ENCODE assay signal across 8 cellular contexts in the genomic region with DNA sequence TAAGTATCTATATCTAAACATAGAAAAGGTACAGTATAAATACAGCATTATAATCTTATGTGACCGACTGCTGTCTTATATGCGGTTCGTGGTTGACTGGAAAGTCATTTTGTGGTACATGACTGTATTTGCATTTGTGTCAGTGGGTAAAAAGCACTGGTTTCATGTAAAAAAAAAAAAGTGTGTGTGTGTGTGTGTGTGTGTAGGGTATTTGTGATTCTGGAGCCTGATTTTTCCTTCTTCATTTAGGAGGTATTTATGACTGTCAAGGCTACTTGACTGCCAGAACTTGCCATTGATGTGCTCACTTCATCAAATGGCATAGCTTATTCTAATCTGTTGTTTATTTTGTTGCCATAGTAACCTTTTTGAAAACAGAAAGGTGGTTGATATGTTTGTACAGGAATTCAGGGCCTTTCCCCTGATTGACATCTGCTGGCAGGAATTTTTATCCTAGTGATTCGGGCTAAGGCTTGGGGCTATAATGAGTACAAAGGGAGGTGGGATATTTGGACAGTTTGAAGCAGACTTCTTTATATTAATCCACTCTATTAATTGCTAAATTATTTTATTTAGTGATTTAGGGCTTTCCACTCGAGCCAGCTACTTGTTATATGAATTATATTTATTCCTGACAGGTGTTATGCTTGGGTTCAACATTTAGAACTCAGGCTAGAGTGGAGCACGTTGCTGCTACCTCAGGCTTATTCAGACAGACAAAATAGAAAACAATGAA.
DNase-seq lines count a peak whose midpoint lies in the region; ATAC-seq and TF ChIP-seq lines count a peak whose summit lies in the region.

No MANE protein-coding gene starts in this region.

- ATAC-seq in GM18907 (IDR thresholded peaks at IDR 0.05; ENCODE audit: unreplicated experiment), result peak; percentile 78
- ATAC-seq in HG03095 (IDR thresholded peaks at IDR 0.05; ENCODE audit: unreplicated experiment), result peak; percentile 70
- ATAC-seq in mucosa of descending colon, result peak; percentile 94

- peaks cover 30% of the 10 kb centered on the region; the same call in 1 of the 2 replicates for H4K20me1 ChIP-seq in BLaER1

- TF ChIP-seq CTCF in mucosa of descending colon (IDR thresholded peaks at IDR 0.05), result no peak

- no peaks in the 10 kb centered on the region for H3K27me3 ChIP-seq in BLaER1

- peak; percentile 8 for DNase-seq in NCI-H510A (lab: John Stamatoyannopoulos, UW)
- DNase-seq in central memory CD4-positive, alpha-beta T cell, result peak; percentile 49
- DNase-seq in mucosa of descending colon, result peak in 1 of 3 donors; percentile 28
- no peak for DNase-seq in AG20443 (ENCODE audit: low spot score)
- no peak for DNase-seq in DMS114 treated with DMSO at 0.1 percent for 48 hours (lab: John Stamatoyannopoulos, UW; ENCODE audit: unreplicated experiment)

- peak overlapping the region; percentile 16 for H3K4me2 ChIP-seq in BLaER1

- intact Hi-C loops in mucosa of descending colon (cut with DNase I, micrococcal nuclease), result no loop called here

- no peaks in the 10 kb centered on the region for H3K36me3 ChIP-seq in BLaER1
- H3K36me3 ChIP-seq in mucosa of descending colon (ENCODE audit: low read depth), result no peaks in the 10 kb centered on the region

- no peak overlapping the region for H3K27ac ChIP-seq in BLaER1

- H3K4me1 ChIP-seq in BLaER1 (peaks cover 31% of the 10 kb centered on the region), mucosa of descending colon (ENCODE audit: low read depth) (peaks cover 19% of the 10 kb centered on the region)

- H3K9ac ChIP-seq in BLaER1, result no peak overlapping the region

- H3K4me3 ChIP-seq in BLaER1 (no peak overlapping the region), mucosa of descending colon (no peak overlapping the region)

- peaks cover 29% of the 10 kb centered on the region for H3K9me3 ChIP-seq in BLaER1
- H3K9me3 ChIP-seq in mucosa of descending colon, result no peaks in the 10 kb centered on the region

Comparison
In these comparisons a context has a peak if more than half of its experiments do, and no peak if none do; other contexts are left out.
1. DNase-seq: peak in NCI-H510A (single experiment) and central memory CD4-positive, alpha-beta T cell (single experiment); none in AG20443 (single experiment) and DMS114 treated with DMSO at 0.1 percent for 48 hours (single experiment).
2. Peak in every context shown above with its lines, with median percentiles within 50 percentile points of each other: ATAC-seq.